1 cellular context compared by ENCODE assay signal in genomic region chr4:153499005-153499404, GRCh38.
TF ChIP-seq lines count a peak whose summit lies in the region.

No MANE protein-coding gene starts in this region.

TF ChIP-seq in GM23338, 12 proteins besides CTCF, POLR2A, EP300 and RAD21 (continued from another document):
- TF ChIP-seq ZNF462 (CRISPR knock-in tag; IDR thresholded peaks at IDR 0.05): no peak
- TF ChIP-seq EZH2phosphoT487 (IDR thresholded peaks at IDR 0.05; ENCODE audit: unreplicated experiment): no peak
- TF ChIP-seq JUNB (IDR thresholded peaks at IDR 0.05; ENCODE audit: unreplicated experiment): no peak
- TF ChIP-seq POLR2AphosphoS5 (IDR thresholded peaks at IDR 0.05; ENCODE audit: low read depth): no peak
